ENCODE assay signal across 26 cellular contexts in genomic region chr10:14192746-14193145, GRCh38.
"Had no signal": no experiment of that assay in that cellular context is flagged by ENCODE, and none has a peak within 500 bp of the region (broad histone marks: within the 10 kb centered on the region; RNA-seq: fewer than 3 reads in every experiment).

No MANE protein-coding gene starts in this region.

- H3K4me3 ChIP-seq: lower lobe of right lung, pancreas, prostate gland, sigmoid colon, spleen, suprapubic skin, thoracic aorta, tibial artery, upper lobe of right lung had no signal

- H3K27me3 ChIP-seq: pancreas had no signal

- H3K36me3 ChIP-seq: lower lobe of right lung, pancreas, prostate gland, sigmoid colon, spleen, suprapubic skin, thoracic aorta, tibial artery, upper lobe of right lung had no signal

- H3K27ac ChIP-seq: lower lobe of right lung, pancreas, prostate gland, sigmoid colon, spleen, suprapubic skin, thoracic aorta, tibial artery, upper lobe of right lung had no signal

- DNase-seq: hippocampal formation; kidney glomerular epithelial cell; left cardiac atrium; lower lobe of right lung; mammary epithelial cell; mesendoderm; naive B cell; natural killer cell; nephron progenitor cell; pancreas; posterior cingulate gyrus; retina; right cardiac atrium; sigmoid colon; small intestine; spleen; stimulated activated CD4-positive, alpha-beta T cell treated with anti-CD3 and anti-CD28 coated beads, Interleukin-4, amount 100 ng/mL, for 24 hours; stimulated activated naive CD4-positive, alpha-beta T cell; tibial artery; trophoblast cell; upper lobe of right lung had no signal

- ATAC-seq: left cardiac atrium; left lobe of liver; lower lobe of right lung; natural killer cell; pancreas; right cardiac atrium; stimulated activated effector memory CD8-positive, alpha-beta T cell treated with anti-CD3 and anti-CD28 coated beads, Interleukin-12 subunit alpha, Interleukin-12 subunit beta, amount 100 ng/mL, for 72 hours; upper lobe of right lung had no signal

- H3K9me3 ChIP-seq: lower lobe of right lung, pancreas, prostate gland, sigmoid colon, spleen, suprapubic skin, thoracic aorta, tibial artery, upper lobe of right lung had no signal
